Comparison of ENCODE assay signal across 8 cellular contexts in genomic region chr10:97195654-97196212, GRCh38. TPM values are rescaled to one million over a fixed set of nuclear protein-coding genes. Genes with fewer than 3 reads are reported as not detected.
DNase-seq lines count a peak whose midpoint lies in the region; ATAC-seq and TF ChIP-seq lines count a peak whose summit lies in the region.

No MANE protein-coding gene starts in this region.

- H4K20me1 ChIP-seq in BLaER1 = peaks cover 19% of the 10 kb centered on the region; the same call in 1 of the 2 replicates
- no peaks in the 10 kb centered on the region for H4K20me1 ChIP-seq in KMS-11 (ENCODE audit: insufficient read depth)

- no peaks in the 10 kb centered on the region for H3K9me3 Mint-ChIP-seq in natural killer cell treated with Interleukin-12 subunit alpha and Interleukin-12 subunit beta and Interleukin-15 and Interleukin-18, amount 100 ng/mL, for 72 hours

- H3K4me3 Mint-ChIP-seq in natural killer cell treated with Interleukin-12 subunit alpha and Interleukin-12 subunit beta and Interleukin-15 and Interleukin-18, amount 100 ng/mL, for 72 hours = peak overlapping the region; percentile 80

- TF ChIP-seq CTCF in KMS-11 (conservative IDR thresholded peaks at IDR 0.05; ENCODE audit: low read depth, low read length) (no peak), coronary artery (IDR thresholded peaks at IDR 0.05) (no peak)

- H3K36me3 Mint-ChIP-seq in natural killer cell treated with Interleukin-12 subunit alpha and Interleukin-12 subunit beta and Interleukin-15 and Interleukin-18, amount 100 ng/mL, for 72 hours = no peaks in the 10 kb centered on the region

- peaks cover 15% of the 10 kb centered on the region for H3K27me3 ChIP-seq in BLaER1
- H3K27me3 ChIP-seq in KMS-11 (ENCODE audit: insufficient read depth, low read depth) = no peaks in the 10 kb centered on the region

- DNase-seq in coronary artery (ENCODE audit: low spot score) (no peak), NCI-H2107 (lab: John Stamatoyannopoulos, UW) (no peak), A172 (ENCODE audit: low spot score) (no peak), GM03348 (ENCODE audit: low spot score) (no peak)
- peak; percentile 25 for DNase-seq in natural killer cell treated with Interleukin-12 subunit alpha and Interleukin-12 subunit beta and Interleukin-15 and Interleukin-18, amount 100 ng/mL, for 72 hours (ENCODE audit: low spot score)

- H3K27ac Mint-ChIP-seq in natural killer cell treated with Interleukin-12 subunit alpha and Interleukin-12 subunit beta and Interleukin-15 and Interleukin-18, amount 100 ng/mL, for 72 hours = no peak overlapping the region

- no peaks in the 10 kb centered on the region for H3K9me3 ChIP-seq in BLaER1

- 0 out of 2 replicates have a peak overlapping the region, but pooled peaks have one; percentile 38 for H3K9ac ChIP-seq in BLaER1
- peak overlapping the region; percentile 22; the same call in 1 of the 2 replicates for H3K9ac ChIP-seq in KMS-11

- H3K4me3 ChIP-seq in BLaER1 = peak overlapping the region; percentile 59
- no peak overlapping the region for H3K4me3 ChIP-seq in KMS-11 (IDR thresholded peaks at IDR 0.05; ENCODE audit: insufficient read depth, low read depth, low read length)
- H3K4me3 ChIP-seq in coronary artery = peak overlapping the region; percentile 76

- H3K4me2 ChIP-seq in BLaER1 = peak overlapping the region; percentile 91
- peak overlapping the region; percentile 86 for H3K4me2 ChIP-seq in KMS-11

- H3K79me2 ChIP-seq in KMS-11 (ENCODE audit: insufficient read depth, low read depth) = no peaks in the 10 kb centered on the region

- no peaks in the 10 kb centered on the region for H3K36me3 ChIP-seq in BLaER1
- no peaks in the 10 kb centered on the region for H3K36me3 ChIP-seq in KMS-11 (ENCODE audit: insufficient read depth)

- no peak for ATAC-seq in natural killer cell treated with Interleukin-12 subunit alpha and Interleukin-12 subunit beta and Interleukin-15 and Interleukin-18, amount 100 ng/mL, for 72 hours
- no peak for ATAC-seq in HG03520 (IDR thresholded peaks at IDR 0.05; ENCODE audit: unreplicated experiment)

- H3K4me1 ChIP-seq in BLaER1 = peaks cover 58% of the 10 kb centered on the region
- H3K4me1 ChIP-seq in KMS-11 (ENCODE audit: low read depth, poor library complexity, severe bottlenecking) = peaks cover 9% of the 10 kb centered on the region

- H3K27ac ChIP-seq in BLaER1 (no peak overlapping the region; the same call in 1 of the 2 replicates), KMS-11 (no peak overlapping the region), coronary artery (no peak overlapping the region)

- peaks cover 25 to 33% of the 10 kb centered on the region in 2 donors for H3K27me3 Mint-ChIP-seq in natural killer cell treated with Interleukin-12 subunit alpha and Interleukin-12 subunit beta and Interleukin-15 and Interleukin-18, amount 100 ng/mL, for 72 hours

- H3K4me1 Mint-ChIP-seq in natural killer cell treated with Interleukin-12 subunit alpha and Interleukin-12 subunit beta and Interleukin-15 and Interleukin-18, amount 100 ng/mL, for 72 hours (ENCODE audit: low read depth in 2 of 2) = peaks cover 6 to 10% of the 10 kb centered on the region in 2 donors

- H2AFZ ChIP-seq in KMS-11 (ENCODE audit: low read depth) = peak overlapping the region; percentile 93; the same call in 1 of the 2 replicates

RNA-seq across cellular contexts. Expression of gene SLIT1, which starts 10.0 kb away (rescaled TPM):
- under 1 TPM; 0.48 to 0.78 TPM for total RNA-seq in natural killer cell treated with Interleukin-12 subunit alpha and Interleukin-12 subunit beta and Interleukin-15 and Interleukin-18, amount 100 ng/mL, for 72 hours
- not detected in 2 replicates for total RNA-seq in A172 (2014; rRNA removed; shearing (Covaris generic))
